14 cellular contexts compared by ENCODE assay signal in the genomic region with DNA sequence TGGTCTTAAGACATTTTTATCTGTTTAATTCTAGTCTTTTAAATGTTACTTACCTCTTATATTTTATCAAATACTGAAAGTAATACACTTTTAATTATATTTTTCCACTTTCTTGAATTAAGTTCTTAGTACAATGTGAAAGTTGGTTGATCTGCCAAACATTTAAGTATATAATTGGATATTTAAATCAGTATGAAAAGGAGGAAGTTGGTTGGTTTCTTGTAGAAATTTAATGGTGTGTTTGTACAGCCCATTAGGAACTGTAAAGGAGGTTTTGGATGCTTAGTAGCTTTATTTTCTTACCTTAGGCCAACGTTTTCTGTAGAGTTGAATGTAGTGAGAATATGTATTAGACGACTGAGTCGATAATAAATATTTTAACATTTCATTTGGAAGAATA. TPM values are rescaled to one million over a fixed set of nuclear protein-coding genes. Genes with fewer than 3 reads are reported as not detected.
DNase-seq lines count a peak whose midpoint lies in the region; ATAC-seq, FAIRE-seq and TF ChIP-seq lines count a peak whose summit lies in the region.
"Had no signal": no experiment of that assay in that cellular context is flagged by ENCODE, and none has a peak within 500 bp of the region (broad histone marks: within the 10 kb centered on the region; RNA-seq: fewer than 3 reads in every experiment).

No MANE protein-coding gene starts in this region.

- H3K27me3 ChIP-seq in Caco-2 (replicated peaks; ENCODE audit: control insufficient read depth, insufficient read depth, low read length) (no peaks in the 10 kb centered on the region; the same call in 1 of the 2 replicates), Loucy (ENCODE audit: insufficient read depth, low read length, poor library complexity, severe bottlenecking) (no peaks in the 10 kb centered on the region), WERI-Rb-1 (ENCODE audit: insufficient read depth, low read depth, severe bottlenecking) (no peaks in the 10 kb centered on the region), transverse colon (no peaks in the 10 kb centered on the region), pancreas (no peaks in the 10 kb centered on the region)

- H3K4me1 ChIP-seq in Caco-2: peaks cover 24% of the 10 kb centered on the region
- peaks cover 66% of the 10 kb centered on the region for H3K4me1 ChIP-seq in Loucy (ENCODE audit: insufficient read depth, low read length, poor library complexity, severe bottlenecking)
- H3K4me1 ChIP-seq in transverse colon: peaks cover 0 to 89% (median 35%) of the 10 kb centered on the region in 4 donors
- H3K4me1 ChIP-seq in pancreas: peaks cover 13 to 42% (median 41%) of the 10 kb centered on the region in 3 donors

- in situ Hi-C loops in transverse colon (cut with MboI; ENCODE audit: low pct_ligation_motif_present in 1 of 4, low pct_unique_long_range_greater_than_20kb in 1 of 4, low sequenced_read_pairs in 3 of 4): loop anchor here in 1 of 4 donors (25.0 kb wide), 1 partner anchor 147 kb away; a partner anchor contains a TSS

- H3K4me3 ChIP-seq in Caco-2 (ENCODE audit: low read depth, low read length) (no peak overlapping the region), Loucy (ENCODE audit: low read length, poor library complexity, severe bottlenecking) (peak overlapping the region; percentile 86), WERI-Rb-1 (ENCODE audit: low read depth, low read length) (no peak overlapping the region), transverse colon (no peak overlapping the region), pancreas (no peak overlapping the region)

- H3K27ac Mint-ChIP-seq in Caco-2 (ENCODE audit: unreplicated experiment) (no peak overlapping the region), nephron (peak overlapping the region in 2 of 3 experiments; percentile 16 to 52)
- H3K27ac Mint-ChIP-seq in activated T-helper 17 cell treated with anti-CD3 and anti-CD28 coated beads, Interleukin-2, amount 50 U/mL, for 72 hours: peak overlapping the region; percentile 66

- H3K36me3 Mint-ChIP-seq in Caco-2 (ENCODE audit: insufficient read depth, unreplicated experiment) (peaks cover 2% of the 10 kb centered on the region), nephron (ENCODE audit: low read depth) (no peaks in the 10 kb centered on the region)
- peaks cover 9% of the 10 kb centered on the region for H3K36me3 Mint-ChIP-seq in activated T-helper 17 cell treated with anti-CD3 and anti-CD28 coated beads, Interleukin-2, amount 50 U/mL, for 72 hours (ENCODE audit: low read depth)

- intact Hi-C loops in Caco-2 (cut with micrococcal nuclease; ENCODE audit: unreplicated experiment): no loop called here
- intact Hi-C loops in transverse colon (cut with DNase I; ENCODE audit: low total_unique reads): no loop called here
- intact Hi-C loops in pancreas (cut with DNase I): no loop called here

- H2AFZ ChIP-seq in Loucy (ENCODE audit: low read length): no peak overlapping the region

- DNase-seq in Caco-2 (no peak), WERI-Rb-1 (no peak), GM19238 (ENCODE audit: insufficient read length, low spot score) (no peak), transverse colon (no peak), pancreas (no peak)
- DNase-seq: EL, foreskin melanocyte, left ventricle myocardium superior, SK-N-SH had no signal

- H3K4me3 Mint-ChIP-seq in Caco-2 (ENCODE audit: unreplicated experiment) (peak overlapping the region; percentile 5), nephron (peak overlapping the region in 1 of 3 experiments; percentile 5)
- H3K4me3 Mint-ChIP-seq in activated T-helper 17 cell treated with anti-CD3 and anti-CD28 coated beads, Interleukin-2, amount 50 U/mL, for 72 hours: peak overlapping the region; percentile 89

- CTCF ChIA-PET in Caco-2 (lab: Charles Lee): no interaction called here

- H3F3A ChIP-seq in Loucy (ENCODE audit: low read depth): 0 out of 2 replicates have a peak, but pooled peaks cover 3% of the 10 kb centered on the region

- H3K9me3 Mint-ChIP-seq in Caco-2 (ENCODE audit: unreplicated experiment) (no peaks in the 10 kb centered on the region), nephron (no peaks in the 10 kb centered on the region)
- no peaks in the 10 kb centered on the region for H3K9me3 Mint-ChIP-seq in activated T-helper 17 cell treated with anti-CD3 and anti-CD28 coated beads, Interleukin-2, amount 50 U/mL, for 72 hours

- peak overlapping the region; percentile 67 for H3K9ac ChIP-seq in Loucy (ENCODE audit: low read depth, low read length, poor library complexity, severe bottlenecking)
- H3K9ac ChIP-seq: KMS-11, SK-N-SH had no signal

- WGBS in transverse colon (ENCODE audit: low coverage in 1 of 2), 2 donors: 56 to 58% methylated on average over 3 of the region's 3 CpGs
- 65 to 76% methylated on average over 3 of the region's 3 CpGs for WGBS in pancreas, 2 donors

- peaks cover 98% of the 10 kb centered on the region for H4K20me1 ChIP-seq in Loucy (ENCODE audit: insufficient read depth, low read length, poor library complexity, severe bottlenecking)

- BruUV-seq in Caco-2 (replicated peaks; lab: Mats Ljungman, UMichigan): no TSS peak

- peaks cover 47% of the 10 kb centered on the region for H3K4me1 Mint-ChIP-seq in Caco-2 (ENCODE audit: low read depth, unreplicated experiment)
- peaks cover 50% of the 10 kb centered on the region for H3K4me1 Mint-ChIP-seq in activated T-helper 17 cell treated with anti-CD3 and anti-CD28 coated beads, Interleukin-2, amount 50 U/mL, for 72 hours
- peaks cover 49% of the 10 kb centered on the region for H3K4me1 Mint-ChIP-seq in nephron

- peak overlapping the region; percentile 82 for H3K4me2 ChIP-seq in Loucy (ENCODE audit: low read depth, low read length, poor library complexity, severe bottlenecking)
- H3K4me2 ChIP-seq: KMS-11, SK-N-SH had no signal

- TF ChIP-seq CTCF in Caco-2 (IDR thresholded peaks at IDR 0.05; ENCODE audit: insufficient read depth in 1 of 2, low read depth in 1 of 2, low read length in 1 of 2, severe bottlenecking in 1 of 2, unreplicated experiment in 1 of 2) (no peak), Loucy (conservative IDR thresholded peaks at IDR 0.05; ENCODE audit: low read length) (no peak), nephron (IDR thresholded peaks at IDR 0.05; ENCODE audit: unreplicated experiment in 3 of 3) (no peak), WERI-Rb-1 (IDR thresholded peaks at IDR 0.05; ENCODE audit: low read depth, low read length) (no peak), transverse colon (IDR thresholded peaks at IDR 0.05) (no peak), pancreas (IDR thresholded peaks at IDR 0.05) (no peak)

- H3K9me2 ChIP-seq in Loucy (replicated peaks; ENCODE audit: low read depth, low read length): no peaks in the 10 kb centered on the region
- H3K9me2 ChIP-seq: SK-N-SH had no signal

- H3K36me3 ChIP-seq in Caco-2 (ENCODE audit: control insufficient read depth, insufficient read depth, low read length): no peaks in the 10 kb centered on the region
- no peaks in the 10 kb centered on the region for H3K36me3 ChIP-seq in Loucy (ENCODE audit: insufficient read depth, low read length)
- H3K36me3 ChIP-seq in WERI-Rb-1: no peaks in the 10 kb centered on the region; the same call in 1 of the 2 replicates
- no peaks in the 10 kb centered on the region for H3K36me3 ChIP-seq in transverse colon
- H3K36me3 ChIP-seq in pancreas: no peaks in the 10 kb centered on the region

- H3K27ac ChIP-seq in WERI-Rb-1 (no peak overlapping the region), transverse colon (no peak overlapping the region), pancreas (no peak overlapping the region)
- H3K27ac ChIP-seq: KMS-11 had no signal

- H3K79me2 ChIP-seq in Loucy (ENCODE audit: insufficient read depth, low read length): peaks cover 99% of the 10 kb centered on the region

- peaks cover 3% of the 10 kb centered on the region for H3K27me3 Mint-ChIP-seq in Caco-2 (ENCODE audit: insufficient read depth, unreplicated experiment)
- H3K27me3 Mint-ChIP-seq in activated T-helper 17 cell treated with anti-CD3 and anti-CD28 coated beads, Interleukin-2, amount 50 U/mL, for 72 hours: no peaks in the 10 kb centered on the region
- no peaks in the 10 kb centered on the region for H3K27me3 Mint-ChIP-seq in nephron (ENCODE audit: low read depth)

- POLR2A ChIA-PET in Caco-2 (lab: Charles Lee): no interaction called here

- FAIRE-seq in pancreas (lab: Jason Lieb, UNC): no peak
- FAIRE-seq: colon had no signal

- no peak for TF ChIP-seq EP300 in transverse colon (IDR thresholded peaks at IDR 0.05; ENCODE audit: low read depth)

- TF ChIP-seq POLR2A in transverse colon (IDR thresholded peaks at IDR 0.05): no peak

- H3K9me3 ChIP-seq in Caco-2 (no peaks in the 10 kb centered on the region), Loucy (ENCODE audit: insufficient read depth, low read depth, low read length) (no peaks in the 10 kb centered on the region), WERI-Rb-1 (ENCODE audit: severe bottlenecking) (no peaks in the 10 kb centered on the region), transverse colon (no peaks in the 10 kb centered on the region), pancreas (no peaks in the 10 kb centered on the region)
- H3K9me3 ChIP-seq: SK-N-SH had no signal

- ATAC-seq in activated T-helper 17 cell treated with anti-CD3 and anti-CD28 coated beads, Interleukin-2, amount 50 U/mL, for 72 hours (replicated peaks): no peak
- ATAC-seq in pancreas: no peak
- ATAC-seq: left ventricle myocardium superior had no signal

RNA-seq across cellular contexts. Expression of a gene that starts 5.4 kb away (rescaled TPM):
- total RNA-seq in Caco-2 (2022) (40.0 and 43.9 TPM in 2 replicates), transverse colon (100 to 1,000 TPM in 1 of 4 donors, 10 to 100 TPM in 3; 27.5 to 107 (median 41.6) TPM), pancreas (10 to 100 TPM in 5 of 6 donors, 1 to 10 TPM in 1; 9.5 to 19.3 (median 13.5) TPM)
- 10 to 100 TPM; 71.1 to 78.1 TPM for total RNA-seq in activated T-helper 17 cell treated with anti-CD3 and anti-CD28 coated beads, Interleukin-2, amount 50 U/mL, for 72 hours
- polyA plus RNA-seq in pancreas: 1 to 10 TPM; 3.8 to 4.5 TPM
